Comparison of ENCODE assay signal across 23 cellular contexts in genomic region chr17:5541610-5542202, GRCh38. TPM values are rescaled to one million over a fixed set of nuclear protein-coding genes. Genes with fewer than 3 reads are reported as not detected.
DNase-seq lines count a peak whose midpoint lies in the region; ATAC-seq and TF ChIP-seq lines count a peak whose summit lies in the region.
"Had no signal": no experiment of that assay in that cellular context is flagged by ENCODE, and none has a peak within 500 bp of the region (broad histone marks: within the 10 kb centered on the region; RNA-seq: fewer than 3 reads in every experiment).

No MANE protein-coding gene starts in this region.

- WGBS in esophagus squamous epithelium, 2 donors = 75 to 81% methylated on average over 4 of the region's 6 CpGs

- H3K9me3 ChIP-seq in esophagus squamous epithelium = no peaks in the 10 kb centered on the region
- H3K9me3 ChIP-seq: breast epithelium, MG63 had no signal

- no peaks in the 10 kb centered on the region for H3K9me3 Mint-ChIP-seq in activated naive CD8-positive, alpha-beta T cell treated with anti-CD3 and anti-CD28 coated beads, Interleukin-2, amount 50 U/mL, for 24 hours
- H3K9me3 Mint-ChIP-seq in activated naive CD8-positive, alpha-beta T cell treated with anti-CD3 and anti-CD28 coated beads for 36 hours = no peaks in the 10 kb centered on the region
- H3K9me3 Mint-ChIP-seq in WTC11 = no peaks in the 10 kb centered on the region
- no peaks in the 10 kb centered on the region for H3K9me3 Mint-ChIP-seq in activated CD8-positive, alpha-beta T cell treated with anti-CD3 and anti-CD28 coated beads, Interleukin-2, amount 10 ng/mL, durations not matched to agents 7 days and 5 days (ENCODE audit: insufficient read depth)
- H3K9me3 Mint-ChIP-seq: activated T-helper 2 cell treated with anti-CD3 and anti-CD28 coated beads, Interferon-gamma antibody, Interleukin-2, Interleukin-4, amounts not matched to agents 10 μg/mL and 5 μg/mL and 100 μg/mL, durations not matched to agents 14 hours and 24 hours and 36 hours; CD8-positive, alpha-beta memory T cell; neural crest cell had no signal

- H3K27me3 Mint-ChIP-seq in activated naive CD8-positive, alpha-beta T cell treated with anti-CD3 and anti-CD28 coated beads, Interleukin-2, amount 50 U/mL, for 24 hours = no peaks in the 10 kb centered on the region
- no peaks in the 10 kb centered on the region for H3K27me3 Mint-ChIP-seq in activated naive CD8-positive, alpha-beta T cell treated with anti-CD3 and anti-CD28 coated beads for 36 hours
- peaks cover 2% of the 10 kb centered on the region; the same call in 1 of the 2 replicates for H3K27me3 Mint-ChIP-seq in WTC11 (ENCODE audit: low read depth)
- H3K27me3 Mint-ChIP-seq in activated CD8-positive, alpha-beta T cell treated with anti-CD3 and anti-CD28 coated beads, Interleukin-2, amount 10 ng/mL, durations not matched to agents 7 days and 5 days (ENCODE audit: low read depth) = no peaks in the 10 kb centered on the region

- H3K4me3 Mint-ChIP-seq in activated naive CD8-positive, alpha-beta T cell treated with anti-CD3 and anti-CD28 coated beads, Interleukin-2, amount 50 U/mL, for 24 hours = no peak overlapping the region
- H3K4me3 Mint-ChIP-seq in activated naive CD8-positive, alpha-beta T cell treated with anti-CD3 and anti-CD28 coated beads for 36 hours = no peak overlapping the region
- no peak overlapping the region for H3K4me3 Mint-ChIP-seq in WTC11
- H3K4me3 Mint-ChIP-seq in activated CD8-positive, alpha-beta T cell treated with anti-CD3 and anti-CD28 coated beads, Interleukin-2, amount 10 ng/mL, durations not matched to agents 7 days and 5 days = no peak overlapping the region
- H3K4me3 Mint-ChIP-seq: CD8-positive, alpha-beta memory T cell; neural crest cell had no signal

- peak overlapping the region; percentile 28 for H3K27ac Mint-ChIP-seq in activated naive CD8-positive, alpha-beta T cell treated with anti-CD3 and anti-CD28 coated beads, Interleukin-2, amount 50 U/mL, for 24 hours
- no peak overlapping the region for H3K27ac Mint-ChIP-seq in activated naive CD8-positive, alpha-beta T cell treated with anti-CD3 and anti-CD28 coated beads for 36 hours
- H3K27ac Mint-ChIP-seq in WTC11 = no peak overlapping the region
- no peak overlapping the region for H3K27ac Mint-ChIP-seq in activated CD8-positive, alpha-beta T cell treated with anti-CD3 and anti-CD28 coated beads, Interleukin-2, amount 10 ng/mL, durations not matched to agents 7 days and 5 days
- H3K27ac Mint-ChIP-seq: activated T-helper 2 cell treated with anti-CD3 and anti-CD28 coated beads, Interferon-gamma antibody, Interleukin-2, Interleukin-4, amounts not matched to agents 10 μg/mL and 5 μg/mL and 100 μg/mL, durations not matched to agents 14 hours and 24 hours and 36 hours had no signal

- TF ChIP-seq CTCF in WTC11 (IDR thresholded peaks at IDR 0.05) (no peak), esophagus squamous epithelium (IDR thresholded peaks at IDR 0.05) (no peak)

- no peak for DNase-seq in activated naive CD8-positive, alpha-beta T cell treated with anti-CD3 and anti-CD28 coated beads, Interleukin-2, amount 50 U/mL, for 24 hours
- DNase-seq in activated naive CD8-positive, alpha-beta T cell treated with anti-CD3 and anti-CD28 coated beads for 36 hours = no peak
- DNase-seq in WTC11 (ENCODE audit: low spot score) (peak; percentile 31), islet precursor cell (peak; percentile 62), esophagus squamous epithelium (lab: John Stamatoyannopoulos, UW) (no peak)
- no peak for DNase-seq in activated CD8-positive, alpha-beta T cell treated with anti-CD3 and anti-CD28 coated beads, Interleukin-2, amount 10 ng/mL, durations not matched to agents 7 days and 5 days
- DNase-seq: amniotic stem cell; CD8-positive, alpha-beta memory T cell; GF-D8; MG63; NCI-H1436 treated with DMSO at 0.1 percent for 48 hours; NCI-H774; OCI-M1; Right ventricle myocardium superior; substantia nigra; SW 1271 had no signal

- H3K27me3 ChIP-seq in esophagus squamous epithelium = no peaks in the 10 kb centered on the region
- H3K27me3 ChIP-seq: breast epithelium, MG63 had no signal

- intact Hi-C loops in esophagus squamous epithelium (cut with DNase I) = no loop called here

- H3K27ac ChIP-seq in esophagus squamous epithelium = no peak overlapping the region
- H3K27ac ChIP-seq: breast epithelium had no signal

- TF ChIP-seq POLR2A in esophagus squamous epithelium (IDR thresholded peaks at IDR 0.05) = no peak

- peaks cover 5% of the 10 kb centered on the region for H3K4me1 Mint-ChIP-seq in activated naive CD8-positive, alpha-beta T cell treated with anti-CD3 and anti-CD28 coated beads, Interleukin-2, amount 50 U/mL, for 24 hours
- H3K4me1 Mint-ChIP-seq in activated naive CD8-positive, alpha-beta T cell treated with anti-CD3 and anti-CD28 coated beads for 36 hours = peaks cover 2% of the 10 kb centered on the region
- H3K4me1 Mint-ChIP-seq in WTC11 = peaks cover 9% of the 10 kb centered on the region
- H3K4me1 Mint-ChIP-seq in activated CD8-positive, alpha-beta T cell treated with anti-CD3 and anti-CD28 coated beads, Interleukin-2, amount 10 ng/mL, durations not matched to agents 7 days and 5 days (ENCODE audit: low read depth) = no peaks in the 10 kb centered on the region
- H3K4me1 Mint-ChIP-seq: neural crest cell had no signal

- ATAC-seq in activated naive CD8-positive, alpha-beta T cell treated with anti-CD3 and anti-CD28 coated beads, Interleukin-2, amount 50 U/mL, for 24 hours = no peak
- peak; percentile 99 for ATAC-seq in WTC11
- no peak for ATAC-seq in activated CD8-positive, alpha-beta T cell treated with anti-CD3 and anti-CD28 coated beads, Interleukin-2, amount 10 ng/mL, durations not matched to agents 7 days and 5 days
- no peak for ATAC-seq in GM19397 (IDR thresholded peaks at IDR 0.05; ENCODE audit: unreplicated experiment)
- ATAC-seq: activated CD4-positive, CD25-positive, alpha-beta regulatory T cell treated with anti-CD3 and anti-CD28 coated beads, Interleukin-2, amount 50 U/mL, for 24 hours; HCT116; K562 had no signal

- CTCF ChIA-PET in WTC11 (lab: Charles Lee) = interaction anchor here (0.5 to 1.4 kb wide), 13 partner anchors 13 to 894 kb away, joined by 3 to 11 read pairs (median 4); partner anchors contain the start of genes AIPL1 and C1QBP
- CTCF ChIA-PET in activated CD8-positive, alpha-beta T cell treated with anti-CD3 and anti-CD28 coated beads, Interleukin-2, amount 10 ng/mL, durations not matched to agents 7 days and 5 days (lab: Charles Lee) = no interaction called here

- POLR2A ChIA-PET in WTC11 (lab: Charles Lee) = no interaction called here
- POLR2A ChIA-PET in activated CD8-positive, alpha-beta T cell treated with anti-CD3 and anti-CD28 coated beads, Interleukin-2, amount 10 ng/mL, durations not matched to agents 7 days and 5 days (lab: Charles Lee) = no interaction called here

- peaks cover 17% of the 10 kb centered on the region for H3K36me3 Mint-ChIP-seq in activated naive CD8-positive, alpha-beta T cell treated with anti-CD3 and anti-CD28 coated beads, Interleukin-2, amount 50 U/mL, for 24 hours (ENCODE audit: low read depth)
- peaks cover 1% of the 10 kb centered on the region for H3K36me3 Mint-ChIP-seq in activated naive CD8-positive, alpha-beta T cell treated with anti-CD3 and anti-CD28 coated beads for 36 hours
- no peaks in the 10 kb centered on the region for H3K36me3 Mint-ChIP-seq in WTC11
- peaks cover 45% of the 10 kb centered on the region for H3K36me3 Mint-ChIP-seq in activated CD8-positive, alpha-beta T cell treated with anti-CD3 and anti-CD28 coated beads, Interleukin-2, amount 10 ng/mL, durations not matched to agents 7 days and 5 days (ENCODE audit: low read depth)

- no peaks in the 10 kb centered on the region for H3K4me1 ChIP-seq in esophagus squamous epithelium
- H3K4me1 ChIP-seq: breast epithelium had no signal

- H3K36me3 ChIP-seq in esophagus squamous epithelium = peaks cover 7 to 97% (median 17%) of the 10 kb centered on the region in 3 donors
- H3K36me3 ChIP-seq: breast epithelium, MG63 had no signal

- H3K4me3 ChIP-seq in esophagus squamous epithelium = no peak overlapping the region
- H3K4me3 ChIP-seq: breast epithelium, K562, MG63 had no signal

TF ChIP-seq in WTC11, 78 proteins besides CTCF, POLR2A, EP300 and RAD21 (continues in another document):
- TF ChIP-seq EMX1 (CRISPR knock-in tag; IDR thresholded peaks at IDR 0.05) (no peak), TEAD4 (CRISPR knock-in tag; IDR thresholded peaks at IDR 0.05) (no peak), JUN (CRISPR knock-in tag; IDR thresholded peaks at IDR 0.05) (no peak), GABPB1 (CRISPR knock-in tag; IDR thresholded peaks at IDR 0.05) (no peak), ZNF263 (CRISPR knock-in tag; IDR thresholded peaks at IDR 0.05; ENCODE audit: low read depth) (no peak), ZNF232 (CRISPR knock-in tag; IDR thresholded peaks at IDR 0.05) (no peak), RORB (CRISPR knock-in tag; IDR thresholded peaks at IDR 0.05) (no peak), NFYB (CRISPR knock-in tag; conservative IDR thresholded peaks at IDR 0.05; ENCODE audit: low read depth) (no peak), USF1 (CRISPR knock-in tag; IDR thresholded peaks at IDR 0.05) (no peak), NFATC4 (CRISPR knock-in tag; IDR thresholded peaks at IDR 0.05) (no peak)

RNA-seq across cellular contexts. Expression of gene NLRP1, which starts 42.6 kb away (rescaled TPM):
- total RNA-seq in activated naive CD8-positive, alpha-beta T cell treated with anti-CD3 and anti-CD28 coated beads for 36 hours = 10 to 100 TPM; 17.2 to 18.8 TPM
- total RNA-seq in WTC11 (2021) (16.6 to 17.9 TPM (median 17.6 TPM) in 3 replicates), esophagus squamous epithelium (10 to 100 TPM; 10.4 to 33.4 (median 14.3) TPM)
- 10 to 100 TPM; 44.5 to 46.1 TPM for total RNA-seq in activated CD8-positive, alpha-beta T cell treated with anti-CD3 and anti-CD28 coated beads, Interleukin-2, amount 10 ng/mL, durations not matched to agents 7 days and 5 days

RNA-seq across cellular contexts. Expression of gene MIS12, which starts 55.3 kb away (rescaled TPM):
- 10 to 100 TPM; 44.3 to 45.5 TPM for total RNA-seq in activated naive CD8-positive, alpha-beta T cell treated with anti-CD3 and anti-CD28 coated beads for 36 hours
- total RNA-seq in WTC11 (2021) (22.6 to 25.5 TPM (median 24.8 TPM) in 3 replicates), esophagus squamous epithelium (10 to 100 TPM in 3 of 4 donors, 1 to 10 TPM in 1; 6.2 to 28.8 (median 14.8) TPM)
- 10 to 100 TPM; 36.1 to 40.0 TPM for total RNA-seq in activated CD8-positive, alpha-beta T cell treated with anti-CD3 and anti-CD28 coated beads, Interleukin-2, amount 10 ng/mL, durations not matched to agents 7 days and 5 days

RNA-seq across cellular contexts. Expression of gene DERL2, which starts 55.7 kb away (rescaled TPM):
- 10 to 100 TPM; 71.8 to 77.6 TPM for total RNA-seq in activated naive CD8-positive, alpha-beta T cell treated with anti-CD3 and anti-CD28 coated beads for 36 hours
- total RNA-seq in WTC11 (2021) = 39.1 to 47.1 TPM (median 39.4 TPM) in 3 replicates
- total RNA-seq in esophagus squamous epithelium = 10 to 100 TPM; 28.2 to 48.8 (median 38.1) TPM
- total RNA-seq in activated CD8-positive, alpha-beta T cell treated with anti-CD3 and anti-CD28 coated beads, Interleukin-2, amount 10 ng/mL, durations not matched to agents 7 days and 5 days = 10 to 100 TPM; 66.0 to 71.1 TPM

Comparison
In these comparisons a context has a peak if more than half of its experiments do, and no peak if none do; other contexts are left out.
1. DNase-seq: peak in WTC11 (single experiment) and islet precursor cell (single experiment); none in activated naive CD8-positive, alpha-beta T cell treated with anti-CD3 and anti-CD28 coated beads, Interleukin-2, amount 50 U/mL, for 24 hours (single experiment), activated naive CD8-positive, alpha-beta T cell treated with anti-CD3 and anti-CD28 coated beads for 36 hours (single experiment), esophagus squamous epithelium (single experiment) and activated CD8-positive, alpha-beta T cell treated with anti-CD3 and anti-CD28 coated beads, Interleukin-2, amount 10 ng/mL, durations not matched to agents 7 days and 5 days (single experiment).